Comparison of ENCODE assay signal across 24 cellular contexts in genomic region chr17:11742891-11743290, GRCh38.
A peak's percentile ranks its signal among the peaks of the same experiment; 100 is the strongest.
DNase-seq lines count a peak whose midpoint lies in the region; ATAC-seq and TF ChIP-seq lines count a peak whose summit lies in the region.
"Had no signal": no experiment of that assay in that cellular context is flagged by ENCODE, and none has a peak within 500 bp of the region (broad histone marks: within the 10 kb centered on the region; RNA-seq: fewer than 3 reads in every experiment).

No MANE protein-coding gene starts in this region.

- H3K4me3 ChIP-seq in LNCaP clone FGC (ENCODE audit: low read depth, low read length) = no peak overlapping the region
- H3K4me3 ChIP-seq: heart left ventricle, psoas muscle, smooth muscle cell, upper lobe of right lung had no signal

- peak; percentile 13 for DNase-seq in LNCaP clone FGC (ENCODE audit: low read depth)
- DNase-seq in WTC11 (ENCODE audit: low spot score) = no peak
- no peak for DNase-seq in left lobe of liver (ENCODE audit: low spot score)
- no peak for DNase-seq in sciatic nerve (ENCODE audit: low spot score)
- no peak for DNase-seq in NCI-H1694 (lab: John Stamatoyannopoulos, UW)
- no peak for DNase-seq in activated CD4-positive, alpha-beta T cell treated with anti-CD3 and anti-CD28 coated beads for 36 hours
- DNase-seq in stimulated activated CD4-positive, alpha-beta T cell treated with anti-CD3 and anti-CD28 coated beads, Interleukin-1b, Interleukin-23, amount 100 ng/mL, for 48 hours = no peak
- DNase-seq: activated CD4-positive, alpha-beta T cell treated with anti-CD3 and anti-CD28 coated beads, Interleukin-2, amount 50 U/mL, for 48 hours; activated naive CD4-positive, alpha-beta T cell; AML-193; COR-L47; heart left ventricle; NCI-H1417; NCI-H2107; NCI-H510A; nephron progenitor cell; psoas muscle; SHP77 treated with DMSO at 0.1 percent for 48 hours; stimulated activated CD4-positive, alpha-beta T cell treated with anti-CD3 and anti-CD28 coated beads, Interleukin-4, amount 100 ng/mL, for 1 hour; upper lobe of right lung had no signal

- intact Hi-C loops in sciatic nerve (cut with DNase I) = no loop called here
- intact Hi-C loops in activated CD4-positive, alpha-beta T cell treated with anti-CD3 and anti-CD28 coated beads for 36 hours (cut with DNase I, micrococcal nuclease) = no loop called here

- H3K27ac Mint-ChIP-seq in WTC11 = no peak overlapping the region
- no peak overlapping the region for H3K27ac Mint-ChIP-seq in activated CD4-positive, alpha-beta T cell treated with anti-CD3 and anti-CD28 coated beads for 36 hours
- H3K27ac Mint-ChIP-seq: dendritic cell treated with granulocyte-macrophage colony-stimulating factor and Interleukin-4, amounts not matched to agents 40 ng/mL and 50 ng/mL, for 4 days; mesothelial cell of epicardium; nephron progenitor cell; T-helper 1 cell treated with Interleukin-12 subunit alpha and Interleukin-12 subunit beta and Interleukin-4 antibody, amounts not matched to agents 30 μg/mL and 1 μg/mL, for 36 hours had no signal

- peaks cover 3% of the 10 kb centered on the region; the same call in 1 of the 2 replicates for H3K4me1 Mint-ChIP-seq in WTC11
- no peaks in the 10 kb centered on the region for H3K4me1 Mint-ChIP-seq in activated CD4-positive, alpha-beta T cell treated with anti-CD3 and anti-CD28 coated beads for 36 hours
- H3K4me1 Mint-ChIP-seq: nephron progenitor cell had no signal

- ATAC-seq in WTC11 (peak; percentile 52), left lobe of liver (peak; percentile 79), sciatic nerve (peak; percentile 59)
- no peak for ATAC-seq in activated CD4-positive, alpha-beta T cell treated with anti-CD3 and anti-CD28 coated beads for 36 hours
- ATAC-seq: heart left ventricle, psoas muscle, upper lobe of right lung had no signal

- POLR2A ChIA-PET in WTC11 (lab: Charles Lee) = no interaction called here
- POLR2A ChIA-PET in activated CD4-positive, alpha-beta T cell treated with anti-CD3 and anti-CD28 coated beads for 36 hours (lab: Charles Lee) = no interaction called here

- H3K36me3 Mint-ChIP-seq in WTC11 = peaks cover 18% of the 10 kb centered on the region
- H3K36me3 Mint-ChIP-seq in activated CD4-positive, alpha-beta T cell treated with anti-CD3 and anti-CD28 coated beads for 36 hours (ENCODE audit: low read depth) = no peaks in the 10 kb centered on the region
- H3K36me3 Mint-ChIP-seq: mesothelial cell of epicardium had no signal

- peaks cover 61% of the 10 kb centered on the region for H3K9me3 Mint-ChIP-seq in WTC11
- H3K9me3 Mint-ChIP-seq in activated CD4-positive, alpha-beta T cell treated with anti-CD3 and anti-CD28 coated beads for 36 hours (ENCODE audit: low read depth) = peaks cover 19% of the 10 kb centered on the region

- CTCF ChIA-PET in WTC11 (lab: Charles Lee) = interaction anchor here (0.5 to 2.2 kb wide), 10 partner anchors 13 to 867 kb away, joined by 3 to 21 read pairs (median 6); partner anchors contain the start of gene ZNF18
- CTCF ChIA-PET in activated CD4-positive, alpha-beta T cell treated with anti-CD3 and anti-CD28 coated beads for 36 hours (lab: Charles Lee) = interaction anchor here (0.6 kb wide), 1 partner anchor 1105 kb away, joined by 3 read pairs; no protein-coding TSS in a partner anchor

- no peaks in the 10 kb centered on the region for H3K27me3 Mint-ChIP-seq in WTC11 (ENCODE audit: low read depth)
- no peaks in the 10 kb centered on the region for H3K27me3 Mint-ChIP-seq in activated CD4-positive, alpha-beta T cell treated with anti-CD3 and anti-CD28 coated beads for 36 hours
- H3K27me3 Mint-ChIP-seq: dendritic cell treated with granulocyte-macrophage colony-stimulating factor and Interleukin-4, amounts not matched to agents 40 ng/mL and 50 ng/mL, for 4 days had no signal

- no peak overlapping the region for H3K4me3 Mint-ChIP-seq in WTC11
- H3K4me3 Mint-ChIP-seq in activated CD4-positive, alpha-beta T cell treated with anti-CD3 and anti-CD28 coated beads for 36 hours = no peak overlapping the region
- H3K4me3 Mint-ChIP-seq: dendritic cell treated with granulocyte-macrophage colony-stimulating factor and Interleukin-4, amounts not matched to agents 40 ng/mL and 50 ng/mL, for 4 days; mesothelial cell of epicardium; nephron progenitor cell; T-helper 1 cell treated with Interleukin-12 subunit alpha and Interleukin-12 subunit beta and Interleukin-4 antibody, amounts not matched to agents 30 μg/mL and 1 μg/mL, for 36 hours had no signal

- peak; percentile 59 for TF ChIP-seq CTCF in LNCaP clone FGC (IDR thresholded peaks at IDR 0.05; ENCODE audit: control insufficient read depth, extremely low read depth, insufficient read depth)
- TF ChIP-seq CTCF in WTC11 (IDR thresholded peaks at IDR 0.05) = no peak

TF ChIP-seq in WTC11, 78 proteins besides CTCF, POLR2A, EP300 and RAD21 (continues in another document):
- no peak for TF ChIP-seq E2F5 (CRISPR knock-in tag; IDR thresholded peaks at IDR 0.05)
- no peak for TF ChIP-seq ZNF532 (CRISPR knock-in tag; IDR thresholded peaks at IDR 0.05; ENCODE audit: borderline replicate concordance)
- TF ChIP-seq ELF4 (CRISPR knock-in tag; IDR thresholded peaks at IDR 0.05; ENCODE audit: low read depth) = no peak
- no peak for TF ChIP-seq ZNF512 (CRISPR knock-in tag; IDR thresholded peaks at IDR 0.05; ENCODE audit: borderline replicate concordance)
- no peak for TF ChIP-seq PRRX2 (CRISPR knock-in tag; IDR thresholded peaks at IDR 0.05)
- no peak for TF ChIP-seq SMAD4 (CRISPR knock-in tag; IDR thresholded peaks at IDR 0.05)
- TF ChIP-seq ZNF121 (CRISPR knock-in tag; IDR thresholded peaks at IDR 0.05) = no peak
- no peak for TF ChIP-seq RORB (CRISPR knock-in tag; IDR thresholded peaks at IDR 0.05)
- TF ChIP-seq NR3C1 (CRISPR knock-in tag; conservative IDR thresholded peaks at IDR 0.05; ENCODE audit: low read depth) = no peak
- no peak for TF ChIP-seq ZNF138 (CRISPR knock-in tag; conservative IDR thresholded peaks at IDR 0.05)
- TF ChIP-seq ATF1 (CRISPR knock-in tag; IDR thresholded peaks at IDR 0.05) = no peak
- no peak for TF ChIP-seq HMGA2 (CRISPR knock-in tag; IDR thresholded peaks at IDR 0.05)
